In the genomic region with DNA sequence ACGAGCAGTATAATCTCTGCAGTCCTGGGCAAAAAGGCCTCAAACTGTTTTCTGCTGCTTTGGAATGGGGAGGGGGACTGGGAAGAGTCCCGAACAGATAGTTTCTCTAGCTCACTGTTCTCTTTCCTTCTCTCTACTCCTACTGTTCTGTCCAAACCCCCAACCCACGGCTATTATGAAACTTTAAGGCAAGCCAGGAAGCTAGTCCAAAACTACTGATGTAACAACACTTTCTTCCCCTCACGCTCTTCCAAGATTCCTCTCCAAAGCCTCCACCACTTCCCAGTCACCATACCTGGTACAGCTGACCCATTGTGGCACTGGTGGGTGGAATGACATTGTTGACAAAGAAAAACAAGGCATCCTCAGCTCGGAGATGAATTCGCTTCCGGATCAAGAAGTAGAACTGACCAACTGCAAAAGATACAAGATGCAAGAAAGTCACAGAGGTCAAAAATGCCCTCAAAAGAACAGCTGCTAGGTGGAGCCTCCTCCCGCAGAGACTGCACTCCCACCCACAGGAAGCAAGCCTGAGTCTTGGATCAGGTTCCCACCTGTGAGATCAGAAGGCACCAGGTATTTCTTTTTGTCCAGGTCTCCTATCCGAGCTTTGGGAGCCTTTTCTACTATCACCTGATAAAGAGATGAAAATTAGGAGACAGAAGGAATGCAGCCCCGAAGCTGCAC, we compare ENCODE assay signal across 8 cellular contexts. TPM values are rescaled to one million over a fixed set of nuclear protein-coding genes. Genes with fewer than 3 reads are reported as not detected.
DNase-seq lines count a peak whose midpoint lies in the region; ATAC-seq, FAIRE-seq and TF ChIP-seq lines count a peak whose summit lies in the region.

No MANE protein-coding gene starts in this region.

- no peak for TF ChIP-seq RAD21 in HepG2 (CRISPR knock-in tag; IDR thresholded peaks at IDR 0.05)

- WGBS in HepG2 (ENCODE audit: low lambda C conversion rate): 30% methylated on average over 10 of the region's 10 CpGs
- WGBS in thyroid gland, 2 donors: 29 to 37% methylated on average over 10 of the region's 10 CpGs

- no peaks in the 10 kb centered on the region for H3K9me3 ChIP-seq in HepG2 (ENCODE audit: low read length)
- H3K9me3 ChIP-seq in thyroid gland: no peaks in the 10 kb centered on the region

- TF ChIP-seq CTCF in HepG2 (CRISPR knock-in tag; IDR thresholded peaks at IDR 0.05) (no peak), thyroid gland (IDR thresholded peaks at IDR 0.05) (no peak)

- H3K4me2 ChIP-seq in HepG2 (ENCODE audit: low read depth, low read length): peak overlapping the region; percentile 97

- H3K27me3 ChIP-seq in HepG2 (ENCODE audit: control insufficient read depth in 1 of 2, insufficient read depth in 2 of 2, low read length in 2 of 2) (no peaks in the 10 kb centered on the region; a peak in 1 of 5 replicates), thyroid gland (no peaks in the 10 kb centered on the region)

- H3K9me3 Mint-ChIP-seq in activated CD4-positive, alpha-beta T cell treated with anti-CD3 and anti-CD28 coated beads, Interleukin-2, amount 10 ng/mL, durations not matched to agents 7 days and 5 days: no peaks in the 10 kb centered on the region
- no peaks in the 10 kb centered on the region for H3K9me3 Mint-ChIP-seq in activated naive CD8-positive, alpha-beta T cell treated with anti-CD3 and anti-CD28 coated beads, Interleukin-2, amount 50 U/mL, for 24 hours

- intact Hi-C loops in HepG2 (cut with micrococcal nuclease; ENCODE audit: unreplicated experiment): loop anchor here (5.0 kb wide), 1 partner anchor 41 kb away; a partner anchor contains a TSS
- intact Hi-C loops in thyroid gland (cut with DNase I): no loop called here

- peak overlapping the region; percentile 61 to 85 (median 68) for H3K4me3 ChIP-seq in HepG2 (replicated peaks in 1 of 3; ENCODE audit: insufficient read depth in 1 of 3, low read depth in 2 of 3, low read length in 3 of 3)
- peak overlapping the region; percentile 28 to 86 (median 78) for H3K4me3 ChIP-seq in thyroid gland (replicated peaks in 1 of 3)

- no peaks in the 10 kb centered on the region for H3K27me3 Mint-ChIP-seq in activated CD4-positive, alpha-beta T cell treated with anti-CD3 and anti-CD28 coated beads, Interleukin-2, amount 10 ng/mL, durations not matched to agents 7 days and 5 days
- peaks cover 1% of the 10 kb centered on the region for H3K27me3 Mint-ChIP-seq in activated naive CD8-positive, alpha-beta T cell treated with anti-CD3 and anti-CD28 coated beads, Interleukin-2, amount 50 U/mL, for 24 hours

- H3K27ac Mint-ChIP-seq in activated CD4-positive, alpha-beta T cell treated with anti-CD3 and anti-CD28 coated beads, Interleukin-2, amount 10 ng/mL, durations not matched to agents 7 days and 5 days: peak overlapping the region; percentile 93
- H3K27ac Mint-ChIP-seq in activated naive CD8-positive, alpha-beta T cell treated with anti-CD3 and anti-CD28 coated beads, Interleukin-2, amount 50 U/mL, for 24 hours: peak overlapping the region; percentile 97

- H3K4me1 ChIP-seq in HepG2 (ENCODE audit: insufficient read depth, low read length): peaks cover 37% of the 10 kb centered on the region
- peaks cover 17 to 30% of the 10 kb centered on the region in 2 donors for H3K4me1 ChIP-seq in thyroid gland

- peak; percentile 15 for FAIRE-seq in HepG2 (lab: Jason Lieb, UNC)

- CTCF ChIA-PET in activated CD4-positive, alpha-beta T cell treated with anti-CD3 and anti-CD28 coated beads, Interleukin-2, amount 10 ng/mL, durations not matched to agents 7 days and 5 days (lab: Charles Lee): interaction anchor here (0.5 to 3.3 kb wide), 6 partner anchors 10 to 1873 kb away, joined by 3 to 20 read pairs (median 7); a partner anchor contains a TSS
- CTCF ChIA-PET in HepG2 (lab: Yijun Ruan, JAX; ENCODE audit: low intra/inter-chr PET ratio, low total read pairs): no interaction called here

- H3K36me3 Mint-ChIP-seq in activated CD4-positive, alpha-beta T cell treated with anti-CD3 and anti-CD28 coated beads, Interleukin-2, amount 10 ng/mL, durations not matched to agents 7 days and 5 days (ENCODE audit: low read depth): peaks cover 54% of the 10 kb centered on the region
- peaks cover 32% of the 10 kb centered on the region for H3K36me3 Mint-ChIP-seq in activated naive CD8-positive, alpha-beta T cell treated with anti-CD3 and anti-CD28 coated beads, Interleukin-2, amount 50 U/mL, for 24 hours (ENCODE audit: low read depth)

- in situ Hi-C loops in HepG2 (cut with HindIII; ENCODE audit: extremely low pct_ligation_motif_present, low pct_unique_long_range_greater_than_20kb): no loop called here

- TF ChIP-seq EP300 in HepG2 (IDR thresholded peaks at IDR 0.05; ENCODE audit: low read depth in 2 of 2, low read length in 2 of 2): no peak
- TF ChIP-seq EP300 in HepG2 (CRISPR knock-in tag; IDR thresholded peaks at IDR 0.05; ENCODE audit: borderline replicate concordance): no peak

- BruUV-seq in HepG2 (replicated peaks; lab: Mats Ljungman, UMichigan): TSS peak; percentile 68

- H3K4me3 Mint-ChIP-seq in activated CD4-positive, alpha-beta T cell treated with anti-CD3 and anti-CD28 coated beads, Interleukin-2, amount 10 ng/mL, durations not matched to agents 7 days and 5 days: peak overlapping the region; percentile 87
- H3K4me3 Mint-ChIP-seq in activated naive CD8-positive, alpha-beta T cell treated with anti-CD3 and anti-CD28 coated beads, Interleukin-2, amount 50 U/mL, for 24 hours: peak overlapping the region; percentile 88

- H3K27ac ChIP-seq in HepG2 (ENCODE audit: extremely low read length, insufficient read depth, low read length): peak overlapping the region; percentile 86
- peak overlapping the region; percentile 85 to 99 (median 95) for H3K27ac ChIP-seq in thyroid gland

- TF ChIP-seq POLR2A in HepG2 (IDR thresholded peaks at IDR 0.05; ENCODE audit: insufficient read depth in 1 of 2, low read depth in 2 of 2, low read length in 2 of 2): no peak
- no peak for TF ChIP-seq POLR2A in thyroid gland (IDR thresholded peaks at IDR 0.05)

- H3K36me3 ChIP-seq in HepG2 (replicated peaks in 1 of 2; ENCODE audit: control insufficient read depth in 1 of 2, insufficient read depth in 2 of 2, low read length in 2 of 2): peaks cover 11 to 27% of the 10 kb centered on the region in 2 experiments
- peaks cover 16 to 20% of the 10 kb centered on the region in 2 donors for H3K36me3 ChIP-seq in thyroid gland

- 0 out of 2 replicates have a peak, but pooled peaks cover 2% of the 10 kb centered on the region for H4K20me1 ChIP-seq in HepG2 (ENCODE audit: insufficient read depth, low read length)

- peaks cover 52% of the 10 kb centered on the region for H3K4me1 Mint-ChIP-seq in activated CD4-positive, alpha-beta T cell treated with anti-CD3 and anti-CD28 coated beads, Interleukin-2, amount 10 ng/mL, durations not matched to agents 7 days and 5 days
- peaks cover 48% of the 10 kb centered on the region for H3K4me1 Mint-ChIP-seq in activated naive CD8-positive, alpha-beta T cell treated with anti-CD3 and anti-CD28 coated beads, Interleukin-2, amount 50 U/mL, for 24 hours

- H3K9ac ChIP-seq in HepG2 (ENCODE audit: insufficient read depth, low read depth, low read length): peak overlapping the region; percentile 92

- POLR2A ChIA-PET in activated CD4-positive, alpha-beta T cell treated with anti-CD3 and anti-CD28 coated beads, Interleukin-2, amount 10 ng/mL, durations not matched to agents 7 days and 5 days (lab: Charles Lee): no interaction called here
- POLR2A ChIA-PET in HepG2 (lab: Yijun Ruan, JAX): interaction anchor here (0.7 to 4.3 kb wide), 13 partner anchors 10 to 205 kb away, joined by 3 to 35 read pairs (median 5); a partner anchor contains a TSS

- peaks cover 42% of the 10 kb centered on the region for H3K79me2 ChIP-seq in HepG2 (ENCODE audit: insufficient read depth, low read length)

- no peak overlapping the region for H2AFZ ChIP-seq in HepG2 (ENCODE audit: low read length)

- ATAC-seq in activated naive CD8-positive, alpha-beta T cell treated with anti-CD3 and anti-CD28 coated beads, Interleukin-2, amount 50 U/mL, for 24 hours: no peak
- no peak for ATAC-seq in HepG2

- no peak for DNase-seq in activated CD4-positive, alpha-beta T cell treated with anti-CD3 and anti-CD28 coated beads, Interleukin-2, amount 10 ng/mL, durations not matched to agents 7 days and 5 days
- DNase-seq in activated CD4-positive, alpha-beta T cell treated with anti-CD3 and anti-CD28 coated beads for 1 hour: no peak
- DNase-seq in activated naive CD8-positive, alpha-beta T cell treated with anti-CD3 and anti-CD28 coated beads, Interleukin-2, amount 50 U/mL, for 24 hours: no peak
- DNase-seq in HepG2 (ENCODE audit: low spot score) (no peak), thyroid gland (no peak), NCI-H2196 (lab: John Stamatoyannopoulos, UW; ENCODE audit: unreplicated experiment) (no peak), NCI-H1694 treated with DMSO at 0.1 percent for 48 hours (lab: John Stamatoyannopoulos, UW) (no peak), NCI-H2081 treated with DMSO at 0.1 percent for 48 hours (lab: John Stamatoyannopoulos, UW) (no peak)

RNA-seq across cellular contexts. Expression of a gene that starts 1.1 kb away (rescaled TPM):
- total RNA-seq in activated CD4-positive, alpha-beta T cell treated with anti-CD3 and anti-CD28 coated beads, Interleukin-2, amount 10 ng/mL, durations not matched to agents 7 days and 5 days: 100 to 1,000 TPM; 256 to 279 TPM
- 161 and 239 TPM in 2 replicates for total RNA-seq in HepG2 (2016; rRNA removed; fragmentation: Illumina TruSeq; extraction: Trizol)
- total RNA-seq in HepG2 (2016; cell fraction: cytosol; rRNA removed; fragmentation: Illumina TruSeq; extraction: Trizol; ENCODE audit: low read depth): 90.5 and 100 TPM in 2 replicates
- total RNA-seq in HepG2 (2016; cell fraction: insoluble cytoplasmic fraction; rRNA removed; fragmentation: Illumina TruSeq; extraction: Trizol): 168 and 250 TPM in 2 replicates
- 138 and 155 TPM in 2 replicates for total RNA-seq in HepG2 (2016; cell fraction: membrane; rRNA removed; fragmentation: Illumina TruSeq; extraction: Trizol)
- total RNA-seq in HepG2 (2016; cell fraction: nucleus; rRNA removed; fragmentation: Illumina TruSeq; extraction: Trizol): 68.4 and 69.0 TPM in 2 replicates
- 274 and 310 TPM in 2 replicates for polyA plus RNA-seq in HepG2 (2011; rRNA removed)
- 305 and 428 TPM in 2 replicates for polyA plus RNA-seq in HepG2 (2011; cell fraction: cytosol; rRNA removed)
- 83.2 and 122 TPM in 2 replicates for polyA plus RNA-seq in HepG2 (2011; cell fraction: nucleus; rRNA removed)
- 331 and 348 TPM in 2 replicates for polyA plus RNA-seq in HepG2 (2012)
- 210 and 241 TPM in 2 replicates for polyA plus RNA-seq in HepG2 (2016; cell fraction: cytosol; fragmentation: Illumina TruSeq; extraction: Trizol; ENCODE audit: low read depth)
- 472 and 477 TPM in 2 replicates for polyA plus RNA-seq in HepG2 (2016; cell fraction: insoluble cytoplasmic fraction; fragmentation: Illumina TruSeq; extraction: Trizol; ENCODE audit: low read depth)
- polyA plus RNA-seq in HepG2 (2016; cell fraction: membrane; fragmentation: Illumina TruSeq; extraction: Trizol; ENCODE audit: low read depth): 260 and 279 TPM in 2 replicates
- 204 and 210 TPM in 2 replicates for polyA plus RNA-seq in HepG2 (2016; cell fraction: nucleus; fragmentation: Illumina TruSeq; extraction: Trizol; ENCODE audit: insufficient read depth, low read depth)
- 234 and 265 TPM in 2 replicates for polyA minus RNA-seq in HepG2 (2011; rRNA and poly(A)+ RNA removed; ENCODE audit: low replicate concordance)
- polyA minus RNA-seq in HepG2 (2011; cell fraction: cytosol; rRNA and poly(A)+ RNA removed): 83.4 and 114 TPM in 2 replicates
- polyA minus RNA-seq in HepG2 (2011; cell fraction: nucleus; rRNA and poly(A)+ RNA removed): 37.2 and 53.3 TPM in 2 replicates
- total RNA-seq in thyroid gland: 100 to 1,000 TPM; 112 to 840 (median 273) TPM

RNA-seq across cellular contexts. Expression of a gene that starts 1.9 kb away (rescaled TPM):
- total RNA-seq in activated CD4-positive, alpha-beta T cell treated with anti-CD3 and anti-CD28 coated beads, Interleukin-2, amount 10 ng/mL, durations not matched to agents 7 days and 5 days: 10 to 100 TPM; 55.9 to 59.2 TPM
- 33.2 and 37.5 TPM in 2 replicates for total RNA-seq in HepG2 (2016; rRNA removed; fragmentation: Illumina TruSeq; extraction: Trizol)
- total RNA-seq in HepG2 (2016; cell fraction: cytosol; rRNA removed; fragmentation: Illumina TruSeq; extraction: Trizol; ENCODE audit: low read depth): 10.5 and 10.6 TPM in 2 replicates
- 33.3 and 34.6 TPM in 2 replicates for total RNA-seq in HepG2 (2016; cell fraction: insoluble cytoplasmic fraction; rRNA removed; fragmentation: Illumina TruSeq; extraction: Trizol)
- total RNA-seq in HepG2 (2016; cell fraction: membrane; rRNA removed; fragmentation: Illumina TruSeq; extraction: Trizol): 23.7 and 24.5 TPM in 2 replicates
- total RNA-seq in HepG2 (2016; cell fraction: nucleus; rRNA removed; fragmentation: Illumina TruSeq; extraction: Trizol): 13.4 and 18.2 TPM in 2 replicates
- polyA plus RNA-seq in HepG2 (2011; rRNA removed): 27.6 and 30.9 TPM in 2 replicates
- polyA plus RNA-seq in HepG2 (2011; cell fraction: cytosol; rRNA removed): 19.6 and 22.8 TPM in 2 replicates
- polyA plus RNA-seq in HepG2 (2011; cell fraction: nucleus; rRNA removed): 13.4 and 14.0 TPM in 2 replicates
- polyA plus RNA-seq in HepG2 (2012): 18.6 and 20.8 TPM in 2 replicates
- 5.8 and 6.4 TPM in 2 replicates for polyA plus RNA-seq in HepG2 (2016; cell fraction: cytosol; fragmentation: Illumina TruSeq; extraction: Trizol; ENCODE audit: low read depth)
- polyA plus RNA-seq in HepG2 (2016; cell fraction: insoluble cytoplasmic fraction; fragmentation: Illumina TruSeq; extraction: Trizol; ENCODE audit: low read depth): 41.4 and 41.6 TPM in 2 replicates
- 11.9 and 12.0 TPM in 2 replicates for polyA plus RNA-seq in HepG2 (2016; cell fraction: membrane; fragmentation: Illumina TruSeq; extraction: Trizol; ENCODE audit: low read depth)
- 31.1 and 36.5 TPM in 2 replicates for polyA plus RNA-seq in HepG2 (2016; cell fraction: nucleus; fragmentation: Illumina TruSeq; extraction: Trizol; ENCODE audit: insufficient read depth, low read depth)
- 20.5 and 70.5 TPM in 2 replicates for polyA minus RNA-seq in HepG2 (2011; rRNA and poly(A)+ RNA removed; ENCODE audit: low replicate concordance)
- 13.2 and 14.7 TPM in 2 replicates for polyA minus RNA-seq in HepG2 (2011; cell fraction: cytosol; rRNA and poly(A)+ RNA removed)
- polyA minus RNA-seq in HepG2 (2011; cell fraction: nucleus; rRNA and poly(A)+ RNA removed): 9.0 and 11.4 TPM in 2 replicates
- 10 to 100 TPM; 19.8 to 39.5 (median 35.8) TPM for total RNA-seq in thyroid gland

RNA-seq across cellular contexts. Expression of a gene that starts 6.9 kb away (rescaled TPM):
- total RNA-seq in activated CD4-positive, alpha-beta T cell treated with anti-CD3 and anti-CD28 coated beads, Interleukin-2, amount 10 ng/mL, durations not matched to agents 7 days and 5 days: 10 to 100 TPM; 53.2 TPM
- 27.2 and 38.2 TPM in 2 replicates for total RNA-seq in HepG2 (2016; rRNA removed; fragmentation: Illumina TruSeq; extraction: Trizol)
- 37.2 and 38.8 TPM in 2 replicates for total RNA-seq in HepG2 (2016; cell fraction: cytosol; rRNA removed; fragmentation: Illumina TruSeq; extraction: Trizol; ENCODE audit: low read depth)
- total RNA-seq in HepG2 (2016; cell fraction: insoluble cytoplasmic fraction; rRNA removed; fragmentation: Illumina TruSeq; extraction: Trizol): 22.7 and 41.3 TPM in 2 replicates
- total RNA-seq in HepG2 (2016; cell fraction: membrane; rRNA removed; fragmentation: Illumina TruSeq; extraction: Trizol): 32.1 and 32.7 TPM in 2 replicates
- total RNA-seq in HepG2 (2016; cell fraction: nucleus; rRNA removed; fragmentation: Illumina TruSeq; extraction: Trizol): 38.1 and 39.7 TPM in 2 replicates
- polyA plus RNA-seq in HepG2 (2011; rRNA removed): 5.7 and 7.0 TPM in 2 replicates
- 4.7 and 6.4 TPM in 2 replicates for polyA plus RNA-seq in HepG2 (2011; cell fraction: cytosol; rRNA removed)
- polyA plus RNA-seq in HepG2 (2011; cell fraction: nucleus; rRNA removed): 29.2 and 36.2 TPM in 2 replicates
- polyA plus RNA-seq in HepG2 (2012): 20.0 and 24.6 TPM in 2 replicates
- polyA plus RNA-seq in HepG2 (2016; cell fraction: cytosol; fragmentation: Illumina TruSeq; extraction: Trizol; ENCODE audit: low read depth): 11.1 and 12.5 TPM in 2 replicates
- 22.5 and 26.2 TPM in 2 replicates for polyA plus RNA-seq in HepG2 (2016; cell fraction: insoluble cytoplasmic fraction; fragmentation: Illumina TruSeq; extraction: Trizol; ENCODE audit: low read depth)
- polyA plus RNA-seq in HepG2 (2016; cell fraction: membrane; fragmentation: Illumina TruSeq; extraction: Trizol; ENCODE audit: low read depth): 18.3 and 21.6 TPM in 2 replicates
- polyA plus RNA-seq in HepG2 (2016; cell fraction: nucleus; fragmentation: Illumina TruSeq; extraction: Trizol; ENCODE audit: insufficient read depth, low read depth): 51.6 and 51.8 TPM in 2 replicates
- 35.3 and 40.5 TPM in 2 replicates for polyA minus RNA-seq in HepG2 (2011; rRNA and poly(A)+ RNA removed; ENCODE audit: low replicate concordance)
- 10.3 and 10.8 TPM in 2 replicates for polyA minus RNA-seq in HepG2 (2011; cell fraction: cytosol; rRNA and poly(A)+ RNA removed)
- polyA minus RNA-seq in HepG2 (2011; cell fraction: nucleus; rRNA and poly(A)+ RNA removed): 33.6 and 37.0 TPM in 2 replicates
- 10 to 100 TPM; 45.3 to 68.6 (median 49.0) TPM for total RNA-seq in thyroid gland

RNA-seq across cellular contexts. Expression of a gene that starts 10.3 kb away (rescaled TPM):
- total RNA-seq in activated CD4-positive, alpha-beta T cell treated with anti-CD3 and anti-CD28 coated beads, Interleukin-2, amount 10 ng/mL, durations not matched to agents 7 days and 5 days: 100 to 1,000 TPM; 168 to 183 TPM
- total RNA-seq in HepG2 (2016; rRNA removed; fragmentation: Illumina TruSeq; extraction: Trizol): 19.8 and 32.0 TPM in 2 replicates
- total RNA-seq in HepG2 (2016; cell fraction: cytosol; rRNA removed; fragmentation: Illumina TruSeq; extraction: Trizol; ENCODE audit: low read depth): 19.4 and 21.9 TPM in 2 replicates
- 18.5 and 25.6 TPM in 2 replicates for total RNA-seq in HepG2 (2016; cell fraction: insoluble cytoplasmic fraction; rRNA removed; fragmentation: Illumina TruSeq; extraction: Trizol)
- 66.8 and 71.2 TPM in 2 replicates for total RNA-seq in HepG2 (2016; cell fraction: membrane; rRNA removed; fragmentation: Illumina TruSeq; extraction: Trizol)
- total RNA-seq in HepG2 (2016; cell fraction: nucleus; rRNA removed; fragmentation: Illumina TruSeq; extraction: Trizol): 30.3 and 34.3 TPM in 2 replicates
- 118 and 126 TPM in 2 replicates for polyA plus RNA-seq in HepG2 (2011; rRNA removed)
- polyA plus RNA-seq in HepG2 (2011; cell fraction: cytosol; rRNA removed): 101 and 109 TPM in 2 replicates
- 101 and 114 TPM in 2 replicates for polyA plus RNA-seq in HepG2 (2011; cell fraction: nucleus; rRNA removed)
- 127 and 151 TPM in 2 replicates for polyA plus RNA-seq in HepG2 (2012)
- 143 and 153 TPM in 2 replicates for polyA plus RNA-seq in HepG2 (2016; cell fraction: cytosol; fragmentation: Illumina TruSeq; extraction: Trizol; ENCODE audit: low read depth)
- polyA plus RNA-seq in HepG2 (2016; cell fraction: insoluble cytoplasmic fraction; fragmentation: Illumina TruSeq; extraction: Trizol; ENCODE audit: low read depth): 110 and 145 TPM in 2 replicates
- 280 and 308 TPM in 2 replicates for polyA plus RNA-seq in HepG2 (2016; cell fraction: membrane; fragmentation: Illumina TruSeq; extraction: Trizol; ENCODE audit: low read depth)
- 149 and 153 TPM in 2 replicates for polyA plus RNA-seq in HepG2 (2016; cell fraction: nucleus; fragmentation: Illumina TruSeq; extraction: Trizol; ENCODE audit: insufficient read depth, low read depth)
- polyA minus RNA-seq in HepG2 (2011; rRNA and poly(A)+ RNA removed; ENCODE audit: low replicate concordance): 128 and 176 TPM in 2 replicates
- 85.9 and 95.1 TPM in 2 replicates for polyA minus RNA-seq in HepG2 (2011; cell fraction: cytosol; rRNA and poly(A)+ RNA removed)
- 45.1 and 50.7 TPM in 2 replicates for polyA minus RNA-seq in HepG2 (2011; cell fraction: nucleus; rRNA and poly(A)+ RNA removed)
- 10 to 100 TPM; 35.1 to 70.4 (median 48.4) TPM for total RNA-seq in thyroid gland

RNA-seq across cellular contexts. Expression of a gene that starts 10.8 kb away (rescaled TPM):
- 10 to 100 TPM; 41.7 to 42.4 TPM for total RNA-seq in activated CD4-positive, alpha-beta T cell treated with anti-CD3 and anti-CD28 coated beads, Interleukin-2, amount 10 ng/mL, durations not matched to agents 7 days and 5 days
- 68.0 and 69.8 TPM in 2 replicates for total RNA-seq in HepG2 (2016; rRNA removed; fragmentation: Illumina TruSeq; extraction: Trizol)
- total RNA-seq in HepG2 (2016; cell fraction: cytosol; rRNA removed; fragmentation: Illumina TruSeq; extraction: Trizol; ENCODE audit: low read depth): 111 and 129 TPM in 2 replicates
- 64.4 and 71.8 TPM in 2 replicates for total RNA-seq in HepG2 (2016; cell fraction: insoluble cytoplasmic fraction; rRNA removed; fragmentation: Illumina TruSeq; extraction: Trizol)
- total RNA-seq in HepG2 (2016; cell fraction: membrane; rRNA removed; fragmentation: Illumina TruSeq; extraction: Trizol): 142 and 154 TPM in 2 replicates
- 40.7 and 41.3 TPM in 2 replicates for total RNA-seq in HepG2 (2016; cell fraction: nucleus; rRNA removed; fragmentation: Illumina TruSeq; extraction: Trizol)
- 67.6 and 75.4 TPM in 2 replicates for polyA plus RNA-seq in HepG2 (2011; rRNA removed)
- polyA plus RNA-seq in HepG2 (2011; cell fraction: cytosol; rRNA removed): 79.0 and 80.4 TPM in 2 replicates
- 109 and 116 TPM in 2 replicates for polyA plus RNA-seq in HepG2 (2011; cell fraction: nucleus; rRNA removed)
- polyA plus RNA-seq in HepG2 (2012): 54.3 and 56.5 TPM in 2 replicates
- polyA plus RNA-seq in HepG2 (2016; cell fraction: cytosol; fragmentation: Illumina TruSeq; extraction: Trizol; ENCODE audit: low read depth): 153 and 183 TPM in 2 replicates
- polyA plus RNA-seq in HepG2 (2016; cell fraction: insoluble cytoplasmic fraction; fragmentation: Illumina TruSeq; extraction: Trizol; ENCODE audit: low read depth): 78.9 and 80.0 TPM in 2 replicates
- 162 and 180 TPM in 2 replicates for polyA plus RNA-seq in HepG2 (2016; cell fraction: membrane; fragmentation: Illumina TruSeq; extraction: Trizol; ENCODE audit: low read depth)
- 87.0 and 90.3 TPM in 2 replicates for polyA plus RNA-seq in HepG2 (2016; cell fraction: nucleus; fragmentation: Illumina TruSeq; extraction: Trizol; ENCODE audit: insufficient read depth, low read depth)
- polyA minus RNA-seq in HepG2 (2011; rRNA and poly(A)+ RNA removed; ENCODE audit: low replicate concordance): 70.4 and 79.0 TPM in 2 replicates
- polyA minus RNA-seq in HepG2 (2011; cell fraction: cytosol; rRNA and poly(A)+ RNA removed): 19.7 and 20.9 TPM in 2 replicates
- 29.2 and 33.6 TPM in 2 replicates for polyA minus RNA-seq in HepG2 (2011; cell fraction: nucleus; rRNA and poly(A)+ RNA removed)
- 10 to 100 TPM; 27.4 to 49.0 (median 33.0) TPM for total RNA-seq in thyroid gland
